21 cellular contexts compared by ENCODE assay signal in genomic region chr10:21082206-21082605, GRCh38.
"Had no signal": no experiment of that assay in that cellular context is flagged by ENCODE, and none has a peak within 500 bp of the region (broad histone marks: within the 10 kb centered on the region; RNA-seq: fewer than 3 reads in every experiment).

No MANE protein-coding gene starts in this region.

- H3K27me3 Mint-ChIP-seq: dendritic cell treated with granulocyte-macrophage colony-stimulating factor and Interleukin-4, amounts not matched to agents 40 ng/mL and 50 ng/mL, for 4 days; effector memory CD8-positive, alpha-beta T cell had no signal

- ATAC-seq: effector memory CD8-positive, alpha-beta T cell; gastrocnemius medialis; heart right ventricle; left cardiac atrium; left lung; left ventricle myocardium superior; lower lobe of right lung; mucosa of descending colon had no signal

- H3K4me3 Mint-ChIP-seq: dendritic cell treated with granulocyte-macrophage colony-stimulating factor and Interleukin-4, amounts not matched to agents 40 ng/mL and 50 ng/mL, for 4 days; effector memory CD8-positive, alpha-beta T cell; mesothelial cell of epicardium; naive B cell had no signal

- H3K9me3 Mint-ChIP-seq: dendritic cell treated with granulocyte-macrophage colony-stimulating factor and Interleukin-4, amounts not matched to agents 40 ng/mL and 50 ng/mL, for 4 days had no signal

- H3K27ac Mint-ChIP-seq: dendritic cell treated with granulocyte-macrophage colony-stimulating factor and Interleukin-4, amounts not matched to agents 40 ng/mL and 50 ng/mL, for 4 days; effector memory CD8-positive, alpha-beta T cell; mesothelial cell of epicardium; naive B cell had no signal

- H3K36me3 Mint-ChIP-seq: mesothelial cell of epicardium, naive B cell had no signal

- H3K4me1 Mint-ChIP-seq: naive B cell had no signal

- DNase-seq: colonic mucosa; cortex of kidney; effector CD8-positive, alpha-beta T cell; effector memory CD8-positive, alpha-beta T cell; foreskin fibroblast; foreskin melanocyte; gastrocnemius medialis; glutamatergic neuron; head of caudate nucleus; heart right ventricle; hippocampal formation; left cardiac atrium; left lung; left ventricle myocardium superior; lower lobe of right lung; mesenchymal stem cell; mucosa of descending colon; naive B cell had no signal

- H3K4me3 ChIP-seq: colonic mucosa, esophagus muscularis mucosa, gastrocnemius medialis, heart right ventricle, left lung, lower lobe of right lung, mucosa of descending colon had no signal
